In genomic region chr16:87464691-87465300, GRCh38 we compare ENCODE assay signal across 9 cellular contexts. TPM values are rescaled to one million over a fixed set of nuclear protein-coding genes. Genes with fewer than 3 reads are reported as not detected.
DNase-seq lines count a peak whose midpoint lies in the region; FAIRE-seq and TF ChIP-seq lines count a peak whose summit lies in the region.
"Had no signal": no experiment of that assay in that cellular context is flagged by ENCODE, and none has a peak within 500 bp of the region (broad histone marks: within the 10 kb centered on the region; RNA-seq: fewer than 3 reads in every experiment).

No MANE protein-coding gene starts in this region.

- H3K4me1 ChIP-seq in kidney (ENCODE audit: control insufficient read depth in 1 of 2, insufficient read depth in 1 of 2, low read depth in 1 of 2, low read length in 2 of 2), result peaks cover 41 to 43% of the 10 kb centered on the region in 2 donors

- peak overlapping the region; percentile 51 to 78 for H3K9ac ChIP-seq in kidney (ENCODE audit: low read length in 2 of 2)

- in situ Hi-C loops in brain microvascular endothelial cell (cut with HindIII; ENCODE audit: low pct_ligation_motif_present, low sequenced_read_pairs), result no loop called here

- H3K9me3 ChIP-seq in kidney (ENCODE audit: control insufficient read depth in 1 of 2, low read length in 2 of 2), result no peaks in the 10 kb centered on the region

- H3K36me3 ChIP-seq in brain microvascular endothelial cell (replicated peaks) (no peaks in the 10 kb centered on the region), kidney (ENCODE audit: control insufficient read depth in 1 of 2, insufficient read depth in 2 of 2, low read length in 2 of 2) (no peaks in the 10 kb centered on the region)

- H3K27me3 ChIP-seq in brain microvascular endothelial cell (replicated peaks), result no peaks in the 10 kb centered on the region

- FAIRE-seq in kidney (lab: Jason Lieb, UNC), result no peak
- FAIRE-seq: endometrium had no signal

- H3K4me3 ChIP-seq in brain microvascular endothelial cell (ENCODE audit: low read depth, low read length) (peak overlapping the region; percentile 12), kidney (ENCODE audit: low read length in 2 of 2) (peak overlapping the region in 1 of 2 donors; percentile 38)

- H3K27ac ChIP-seq in brain microvascular endothelial cell, result peak overlapping the region; percentile 91
- peak overlapping the region; percentile 93 to 99 for H3K27ac ChIP-seq in kidney (ENCODE audit: low read depth in 2 of 2, low read length in 2 of 2)

- intact Hi-C loops in kidney (cut with DNase I), result no loop called here

- no peak for TF ChIP-seq CTCF in brain microvascular endothelial cell (IDR thresholded peaks at IDR 0.05; ENCODE audit: low read depth, low read length, missing control alignments)
- TF ChIP-seq CTCF in kidney (IDR thresholded peaks at IDR 0.05; ENCODE audit: borderline replicate concordance, extremely low read depth, insufficient read depth), result no peak

- peak; percentile 36 for DNase-seq in activated T-cell treated with anti-CD3 and anti-CD28 coated beads for 24 hours (ENCODE audit: low read depth)
- no peak for DNase-seq in activated T-cell treated with anti-CD3 and anti-CD28 coated beads for 4 hours
- peak; percentile 46 for DNase-seq in SKM-1 treated with dmso at 0.1 percent for 144 hours (lab: John Stamatoyannopoulos, UW; ENCODE audit: unreplicated experiment)
- DNase-seq in brain microvascular endothelial cell, result peak; percentile 81
- peak; percentile 91 for DNase-seq in kidney
- DNase-seq in stimulated activated CD4-positive, alpha-beta T cell treated with anti-CD3 and anti-CD28 coated beads, Interleukin-12 subunit alpha, Interleukin-12 subunit beta, amount 100 ng/mL, for 48 hours (ENCODE audit: low read depth in 2 of 3, low spot score in 1 of 3), result peak; percentile 35 to 43 (median 39)
- DNase-seq in cortex of kidney (lab: John Stamatoyannopoulos, UW), result no peak
- DNase-seq in RPMI8226, result no peak

RNA-seq across cellular contexts. Expression of gene ZCCHC14, which starts 28.0 kb away (rescaled TPM):
- 32.8 TPM for total RNA-seq in kidney
- polyA plus RNA-seq in kidney (ENCODE audit: insufficient read depth, low read depth, low replicate concordance), result 6.4 TPM

Comparison
In these comparisons a context has a peak if more than half of its experiments do, and no peak if none do; other contexts are left out.
1. DNase-seq: peak in activated T-cell treated with anti-CD3 and anti-CD28 coated beads for 24 hours (single experiment), SKM-1 treated with dmso at 0.1 percent for 144 hours (single experiment), brain microvascular endothelial cell (single experiment), kidney (single experiment) and stimulated activated CD4-positive, alpha-beta T cell treated with anti-CD3 and anti-CD28 coated beads, Interleukin-12 subunit alpha, Interleukin-12 subunit beta, amount 100 ng/mL, for 48 hours (3 of 3); none in activated T-cell treated with anti-CD3 and anti-CD28 coated beads for 4 hours (single experiment), cortex of kidney (single experiment) and RPMI8226 (single experiment).